ENCODE assay signal across 16 cellular contexts in the genomic region with DNA sequence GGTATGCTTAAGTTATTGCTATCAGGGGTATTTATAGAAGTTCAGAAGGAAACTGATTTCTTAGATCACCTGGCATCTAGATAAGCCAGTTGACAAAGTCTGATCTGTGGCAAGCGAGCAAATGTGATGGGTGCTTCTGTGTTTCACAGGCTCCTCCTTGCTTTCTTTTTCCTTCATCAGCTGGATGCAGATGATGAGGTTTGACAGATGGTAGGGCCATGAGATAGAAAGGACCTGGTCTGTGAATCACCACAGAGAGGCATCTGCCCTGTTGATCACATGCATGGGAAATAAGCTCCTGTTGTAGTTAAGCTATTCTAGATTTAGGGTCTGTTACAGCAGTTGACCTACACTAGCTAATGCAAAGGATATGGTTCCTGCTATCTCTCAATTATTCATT.
DNase-seq lines count a peak whose midpoint lies in the region; ATAC-seq and TF ChIP-seq lines count a peak whose summit lies in the region.
"Had no signal": no experiment of that assay in that cellular context is flagged by ENCODE, and none has a peak within 500 bp of the region (broad histone marks: within the 10 kb centered on the region; RNA-seq: fewer than 3 reads in every experiment).

No MANE protein-coding gene starts in this region.

- H3K36me3 ChIP-seq in WERI-Rb-1: no peaks in the 10 kb centered on the region
- H3K36me3 ChIP-seq: BLaER1 had no signal

- H3K27me3 ChIP-seq in WERI-Rb-1 (ENCODE audit: insufficient read depth, low read depth, severe bottlenecking): no peaks in the 10 kb centered on the region
- H3K27me3 ChIP-seq: BLaER1 had no signal

- H3K4me3 ChIP-seq in WERI-Rb-1 (ENCODE audit: low read depth, low read length): no peak overlapping the region
- H3K4me3 ChIP-seq: A549, BLaER1, GM23338 had no signal

- H3K9me3 ChIP-seq in WERI-Rb-1 (ENCODE audit: severe bottlenecking): peaks cover 5% of the 10 kb centered on the region
- H3K9me3 ChIP-seq: A549 had no signal

- intact Hi-C loops in left ventricle myocardium superior (cut with micrococcal nuclease): no loop called here

- ATAC-seq in left ventricle myocardium superior: no peak
- ATAC-seq: A549, GM23338 had no signal

- H3K27ac ChIP-seq in WERI-Rb-1: no peak overlapping the region
- H3K27ac ChIP-seq: 22Rv1, A549, BLaER1 had no signal

- no peak for TF ChIP-seq CTCF in WERI-Rb-1 (IDR thresholded peaks at IDR 0.05; ENCODE audit: low read depth, low read length)

- DNase-seq in NCI-H524 (lab: John Stamatoyannopoulos, UW) (peak; percentile 29 to 74), NCI-H524 treated with DMSO at 0.1 percent for 48 hours (lab: John Stamatoyannopoulos, UW) (no peak), WERI-Rb-1 (peak; percentile 10), retina (peak; percentile 53), MV-4-11 (lab: John Stamatoyannopoulos, UW) (no peak), middle frontal gyrus (ENCODE audit: extremely low spot score, low spot score) (no peak), left ventricle myocardium superior (no peak)
- DNase-seq: Calu3; CD4-positive, alpha-beta memory T cell; DMS79; GDM1; HCEC 1CT had no signal

Comparison
In these comparisons a context has a peak if more than half of its experiments do, and no peak if none do; other contexts are left out.
1. DNase-seq: peak in NCI-H524 (2 of 2), WERI-Rb-1 (single experiment) and retina (single experiment); none in NCI-H524 treated with DMSO at 0.1 percent for 48 hours (single experiment), MV-4-11 (single experiment), middle frontal gyrus (single experiment) and left ventricle myocardium superior (single experiment).